ENCODE assay signal across 8 cellular contexts in the genomic region with DNA sequence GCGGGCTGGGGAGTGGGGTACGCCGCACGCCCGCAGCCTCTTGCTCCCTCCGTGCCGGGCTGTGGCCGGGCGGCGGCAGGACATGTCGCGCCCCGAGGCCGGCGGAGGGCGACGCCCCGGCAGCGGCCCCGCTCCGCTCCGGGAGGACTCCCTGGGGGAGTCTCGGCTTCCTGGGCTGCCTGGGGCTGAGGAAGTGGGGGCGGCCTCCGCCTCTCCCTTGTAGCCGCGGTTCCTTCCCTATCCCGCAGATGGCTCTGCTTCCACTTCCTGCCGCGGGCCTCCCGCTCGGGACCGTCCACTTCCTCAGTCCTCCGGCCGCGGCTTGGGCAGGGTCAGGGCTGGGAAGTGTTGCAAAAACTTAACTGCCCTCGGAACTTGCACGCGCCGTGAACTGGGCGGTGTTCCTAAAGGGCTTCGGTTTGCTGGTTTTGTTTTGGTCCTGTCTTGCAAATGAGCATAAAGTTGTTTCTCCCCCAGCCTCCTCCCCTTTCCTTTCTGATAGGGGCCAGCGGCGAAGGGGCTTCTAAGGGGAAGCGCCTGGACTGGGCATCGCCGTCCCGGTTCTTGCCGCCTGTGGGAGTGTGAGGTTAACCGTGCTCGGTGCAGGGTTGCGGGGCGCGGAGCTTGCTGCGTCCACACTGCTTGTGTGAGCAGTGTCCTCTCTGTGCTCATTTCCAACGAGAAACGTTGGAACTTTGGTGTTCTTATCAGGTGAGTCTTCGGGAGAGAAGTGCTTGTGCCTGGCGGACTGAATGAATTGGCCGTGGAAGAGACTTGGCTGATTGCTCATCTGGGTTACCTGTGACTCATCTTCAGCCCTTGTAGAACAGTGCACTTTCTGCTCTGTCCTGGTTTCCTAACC. TPM values are rescaled to one million over a fixed set of nuclear protein-coding genes. Genes with fewer than 3 reads are reported as not detected.
DNase-seq lines count a peak whose midpoint lies in the region; ATAC-seq and TF ChIP-seq lines count a peak whose summit lies in the region.

No MANE protein-coding gene starts in this region.

- BruUV-seq in Panc1 (replicated peaks; lab: Mats Ljungman, UMichigan), result no TSS peak

- TF ChIP-seq CTCF in Panc1 (IDR thresholded peaks at IDR 0.05), result no peak; the same call in 1 of the 2 replicates

- no peaks in the 10 kb centered on the region for H3K27me3 ChIP-seq in Panc1 (ENCODE audit: control insufficient read depth, insufficient read depth, low read length)
- H3K27me3 ChIP-seq in neuron (ENCODE audit: insufficient read depth, low read length), result peaks cover 17% of the 10 kb centered on the region
- no peaks in the 10 kb centered on the region for H3K27me3 ChIP-seq in aorta (ENCODE audit: control insufficient read depth in 1 of 2, insufficient read depth in 2 of 2, low read length in 1 of 2)

- WGBS in aorta, 2 donors, result 0% methylated on average over 30 to 60 of the region's 60 CpGs

- POLR2A ChIA-PET in Panc1 (lab: Charles Lee), result interaction anchor here (0.6 kb wide), 3 partner anchors 38 to 240 kb away, joined by 3 to 4 read pairs (median 3); a partner anchor contains a TSS

- in situ Hi-C loops in Panc1 (cut with HindIII; ENCODE audit: low pct_unique_long_range_greater_than_20kb, low sequenced_read_pairs), result no loop called here

- peak overlapping the region; percentile 83 for H2AFZ ChIP-seq in neuron (ENCODE audit: low read depth, low read length)

- H3K4me1 ChIP-seq in Panc1 (ENCODE audit: control insufficient read depth, insufficient read depth, low read length) (peaks cover 15% of the 10 kb centered on the region), neuron (ENCODE audit: insufficient read depth, low read length) (peaks cover 15% of the 10 kb centered on the region), aorta (ENCODE audit: control insufficient read depth in 1 of 2, insufficient read depth in 2 of 2, low read length in 2 of 2) (peaks cover 0 to 5% of the 10 kb centered on the region in 2 donors)

- DNase-seq in DMS114 treated with DMSO at 0.1 percent for 48 hours (lab: John Stamatoyannopoulos, UW; ENCODE audit: unreplicated experiment) (peak; percentile 28), Panc1 (ENCODE audit: low read depth, low spot score) (no peak), glomerular visceral epithelial cell (ENCODE audit: extremely low spot score) (peak; percentile 79), aorta (peak; percentile 90 to 93)
- DNase-seq in activated naive CD8-positive, alpha-beta T cell treated with anti-CD3 and anti-CD28 coated beads, Interleukin-2, amount 50 U/mL, for 16 hours (ENCODE audit: low read depth, low spot score), result peak; percentile 2

- H3K27ac ChIP-seq in Panc1 (ENCODE audit: low read length) (peak overlapping the region; percentile 90), aorta (ENCODE audit: low read depth in 1 of 2, low read length in 2 of 2) (peak overlapping the region in 1 of 2 donors; percentile 29)

- no peaks in the 10 kb centered on the region; the same call in none of the 2 replicates for H3K36me3 ChIP-seq in Panc1 (ENCODE audit: control insufficient read depth, insufficient read depth, low read length)
- H3K36me3 ChIP-seq in neuron (ENCODE audit: insufficient read depth, low read length), result no peaks in the 10 kb centered on the region
- H3K36me3 ChIP-seq in aorta (ENCODE audit: control insufficient read depth in 1 of 2, insufficient read depth in 2 of 2, low read length in 1 of 2), result no peaks in the 10 kb centered on the region

- ATAC-seq in GM19351 (IDR thresholded peaks at IDR 0.05; ENCODE audit: unreplicated experiment) (peak; percentile 30), HG03354 (IDR thresholded peaks at IDR 0.05; ENCODE audit: poor library complexity, severe bottlenecking, unreplicated experiment) (peak; percentile 34), Panc1 (peak; percentile 82), aorta (ENCODE audit: low FRiP score) (peak; percentile 77)

- CTCF ChIA-PET in Panc1 (lab: Charles Lee), result no interaction called here

- intact Hi-C loops in Panc1 (cut with micrococcal nuclease; ENCODE audit: unreplicated experiment) (no loop called here), aorta (cut with DNase I) (loop anchor here (2.0 to 5.0 kb wide), 3 partner anchors 32 to 60 kb away; no protein-coding TSS in a partner anchor)

- H3K4me3 ChIP-seq in Panc1 (ENCODE audit: low read depth in 2 of 2, low read length in 2 of 2), result peak overlapping the region; percentile 94 to 96
- peak overlapping the region; percentile 68 for H3K4me3 ChIP-seq in neuron (ENCODE audit: low read length)
- peak overlapping the region; percentile 62 to 66 for H3K4me3 ChIP-seq in aorta (ENCODE audit: low read length in 2 of 2)

- H3K9me3 ChIP-seq in Panc1 (ENCODE audit: control insufficient read depth, insufficient read depth, low read depth, low read length) (no peaks in the 10 kb centered on the region; the same call in 1 of the 2 replicates), neuron (ENCODE audit: low read length) (no peaks in the 10 kb centered on the region), aorta (ENCODE audit: control insufficient read depth, low read length) (no peaks in the 10 kb centered on the region)

RNA-seq across cellular contexts. Expression of a gene that starts 0.6 kb away (rescaled TPM):
- total RNA-seq in Panc1 (2021; ENCODE audit: unreplicated experiment), result 47.8 TPM
- polyA plus RNA-seq in Panc1 (2012; ENCODE audit: insufficient read length), result 68.5 TPM
- total RNA-seq in aorta, result 10 to 100 TPM; 43.3 to 55.0 TPM
- 10 to 100 TPM; 45.2 to 80.3 TPM for polyA plus RNA-seq in aorta

RNA-seq across cellular contexts. Expression of a gene that starts 30.1 kb away (rescaled TPM):
- total RNA-seq in Panc1 (2021; ENCODE audit: unreplicated experiment) (54.6 TPM), aorta (10 to 100 TPM; 17.5 to 20.8 TPM)
- 50.8 TPM for polyA plus RNA-seq in Panc1 (2012; ENCODE audit: insufficient read length)
- polyA plus RNA-seq in aorta, result 1 to 10 TPM; 4.9 to 8.0 TPM

Comparison
In these comparisons a context has a peak if more than half of its experiments do, and no peak if none do; other contexts are left out.
1. ATAC-seq: peak in every context shown above with its lines; median percentile 82 in Panc1; 77 in aorta; 34 in HG03354; 30 in GM19351.